9 cellular contexts compared by ENCODE assay signal in the genomic region with DNA sequence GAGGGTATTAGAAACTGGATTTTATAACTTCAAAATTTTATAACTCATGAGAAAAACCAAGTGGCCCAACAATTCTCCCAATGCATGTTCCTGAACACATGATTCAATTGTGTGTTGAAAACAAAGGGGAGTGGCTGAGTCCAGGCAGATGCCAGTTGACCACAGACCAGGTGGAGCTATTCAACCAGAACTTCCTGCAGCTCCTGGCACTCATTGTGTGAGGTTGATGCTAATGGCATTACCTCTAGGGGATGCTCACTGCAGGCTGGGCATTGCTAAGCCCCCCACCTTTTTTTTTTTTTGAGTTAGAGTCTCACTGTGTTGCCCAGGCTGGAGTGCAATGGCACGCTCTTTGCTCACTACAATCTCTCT. TPM values are rescaled to one million over a fixed set of nuclear protein-coding genes. Genes with fewer than 3 reads are reported as not detected.
A peak's percentile ranks its signal among the peaks of the same experiment; 100 is the strongest.
DNase-seq lines count a peak whose midpoint lies in the region; ATAC-seq and TF ChIP-seq lines count a peak whose summit lies in the region.
"Had no signal": no experiment of that assay in that cellular context is flagged by ENCODE, and none has a peak within 500 bp of the region (broad histone marks: within the 10 kb centered on the region; RNA-seq: fewer than 3 reads in every experiment).

No MANE protein-coding gene starts in this region.

- DNase-seq in Caki2 (ENCODE audit: low read depth) (peak; percentile 88), NCI-H146 treated with DMSO at 0.1 percent for 48 hours (lab: John Stamatoyannopoulos, UW; ENCODE audit: unreplicated experiment) (peak; percentile 59), brain microvascular endothelial cell (no peak), iPS-NIHi11 (ENCODE audit: low spot score) (no peak), cerebellar nuclear complex (lab: John Stamatoyannopoulos, UW) (no peak), Karpas-422 (no peak)

- H3K9ac ChIP-seq in muscle layer of colon (ENCODE audit: low read length) (no peak overlapping the region), Karpas-422 (ENCODE audit: low read length) (no peak overlapping the region)

- H3K9me2 ChIP-seq in Karpas-422 (replicated peaks; ENCODE audit: insufficient read depth, low read length), result no peaks in the 10 kb centered on the region

- H3K4me2 ChIP-seq in Karpas-422 (ENCODE audit: low read depth, low read length, poor library complexity, severe bottlenecking), result no peak overlapping the region

- ATAC-seq in HG03135 (IDR thresholded peaks at IDR 0.05; ENCODE audit: unreplicated experiment), result no peak
- ATAC-seq: Right ventricle myocardium inferior had no signal

- H3K36me3 ChIP-seq in brain microvascular endothelial cell (replicated peaks), result peaks cover 24% of the 10 kb centered on the region
- H3K36me3 ChIP-seq in muscle layer of colon (ENCODE audit: insufficient read depth, low read length), result peaks cover 6% of the 10 kb centered on the region
- no peaks in the 10 kb centered on the region for H3K36me3 ChIP-seq in Karpas-422 (ENCODE audit: insufficient read depth, low read length)

- no peaks in the 10 kb centered on the region for H3K79me2 ChIP-seq in Karpas-422 (ENCODE audit: low read length)

- in situ Hi-C loops in Caki2 (cut with HindIII; ENCODE audit: low pct_unique_long_range_greater_than_20kb, low sequenced_read_pairs) (no loop called here), brain microvascular endothelial cell (cut with HindIII; ENCODE audit: low pct_ligation_motif_present, low sequenced_read_pairs) (no loop called here)

- H2AFZ ChIP-seq in Karpas-422 (ENCODE audit: low read length), result no peak overlapping the region

- no peak for TF ChIP-seq CTCF in brain microvascular endothelial cell (IDR thresholded peaks at IDR 0.05; ENCODE audit: low read depth, low read length, missing control alignments)

- H3K9me3 ChIP-seq in muscle layer of colon (ENCODE audit: low read length), result no peaks in the 10 kb centered on the region
- H3K9me3 ChIP-seq in Karpas-422 (ENCODE audit: low read length), result no peaks in the 10 kb centered on the region

- H3K4me3 ChIP-seq in brain microvascular endothelial cell (ENCODE audit: low read depth, low read length), result no peak overlapping the region
- no peak overlapping the region for H3K4me3 ChIP-seq in muscle layer of colon (ENCODE audit: low read depth in 1 of 2, low read length in 2 of 2)
- H3K4me3 ChIP-seq in Karpas-422 (ENCODE audit: low read length), result no peak overlapping the region

- H3K27ac ChIP-seq in brain microvascular endothelial cell, result peak overlapping the region; percentile 90
- peak overlapping the region; percentile 67 for H3K27ac ChIP-seq in muscle layer of colon (ENCODE audit: low read depth, low read length)
- no peak overlapping the region for H3K27ac ChIP-seq in Karpas-422 (ENCODE audit: low read length)

- H4K20me1 ChIP-seq in Karpas-422 (ENCODE audit: insufficient read depth, low read depth, low read length), result no peaks in the 10 kb centered on the region

- H3K27me3 ChIP-seq in brain microvascular endothelial cell (replicated peaks), result no peaks in the 10 kb centered on the region
- H3K27me3 ChIP-seq in muscle layer of colon (ENCODE audit: control insufficient read depth in 1 of 2, insufficient read depth in 2 of 2, low read length in 2 of 2), result no peaks in the 10 kb centered on the region
- no peaks in the 10 kb centered on the region for H3K27me3 ChIP-seq in Karpas-422 (ENCODE audit: low read length)

- peaks cover 93% of the 10 kb centered on the region for H3K4me1 ChIP-seq in muscle layer of colon (ENCODE audit: insufficient read depth, low read length)
- H3K4me1 ChIP-seq in Karpas-422 (ENCODE audit: low read length), result no peaks in the 10 kb centered on the region

RNA-seq across cellular contexts. Expression of a gene that starts 20.3 kb away (rescaled TPM):
- total RNA-seq in Caki2 (2014; rRNA removed; shearing (Covaris generic); ENCODE audit: low replicate concordance), result 67.0 and 83.1 TPM in 2 replicates
- 8.1 and 9.2 TPM in 2 replicates for total RNA-seq in Karpas-422 (2014; rRNA removed; shearing (Covaris generic); ENCODE audit: low replicate concordance)

RNA-seq across cellular contexts. Expression of a gene that starts 34.6 kb away (rescaled TPM):
- 44.4 and 58.9 TPM in 2 replicates for total RNA-seq in Caki2 (2014; rRNA removed; shearing (Covaris generic); ENCODE audit: low replicate concordance)
- total RNA-seq in Karpas-422 (2014; rRNA removed; shearing (Covaris generic); ENCODE audit: low replicate concordance), result 14.6 and 16.5 TPM in 2 replicates

Comparison
In these comparisons a context has a peak if more than half of its experiments do, and no peak if none do; other contexts are left out.
1. DNase-seq: peak in Caki2 (single experiment) and NCI-H146 treated with DMSO at 0.1 percent for 48 hours (single experiment); none in brain microvascular endothelial cell (single experiment), iPS-NIHi11 (single experiment), cerebellar nuclear complex (0 of 2) and Karpas-422 (single experiment).